In genomic region chr3:115513411-115513800, GRCh38 we compare ENCODE assay signal across 9 cellular contexts.
DNase-seq lines count a peak whose midpoint lies in the region; ATAC-seq, FAIRE-seq and TF ChIP-seq lines count a peak whose summit lies in the region.
"Had no signal": no experiment of that assay in that cellular context is flagged by ENCODE, and none has a peak within 500 bp of the region (broad histone marks: within the 10 kb centered on the region; RNA-seq: fewer than 3 reads in every experiment).

No MANE protein-coding gene starts in this region.

- peak; percentile 2 for DNase-seq in SKM-1 treated with dmso at 0.1 percent for 144 hours (lab: John Stamatoyannopoulos, UW; ENCODE audit: unreplicated experiment)
- no peak for DNase-seq in SKM-1 (lab: John Stamatoyannopoulos, UW; ENCODE audit: unreplicated experiment)
- peak; percentile 12 for DNase-seq in hepatocyte (ENCODE audit: low spot score)
- no peak for DNase-seq in SW 1271 (lab: John Stamatoyannopoulos, UW)
- no peak for DNase-seq in GM19239 (ENCODE audit: insufficient read length, low spot score)
- no peak for DNase-seq in MV-4-11 (lab: John Stamatoyannopoulos, UW)

- peak overlapping the region; percentile 32 for H3K27ac Mint-ChIP-seq in activated T-helper 17 cell treated with anti-CD3 and anti-CD28 coated beads, Interleukin-2, amount 50 U/mL, for 72 hours

- no peak for FAIRE-seq in GM19239 (lab: Jason Lieb, UNC)

- H3K9me2 ChIP-seq in hepatocyte (replicated peaks; ENCODE audit: insufficient read depth), result no peaks in the 10 kb centered on the region

- peak overlapping the region; percentile 79 for H3K4me2 ChIP-seq in hepatocyte

- H2AFZ ChIP-seq in hepatocyte, result peak overlapping the region; percentile 62

- H3K36me3 Mint-ChIP-seq in activated T-helper 17 cell treated with anti-CD3 and anti-CD28 coated beads, Interleukin-2, amount 50 U/mL, for 72 hours (ENCODE audit: low read depth), result no peaks in the 10 kb centered on the region

- H3K4me3 ChIP-seq in hepatocyte, result no peak overlapping the region
- H3K4me3 ChIP-seq in subcutaneous abdominal adipose tissue (ENCODE audit: low read depth in 1 of 5, low read length in 5 of 5), result peak overlapping the region; percentile 61 to 80 (median 74)

- ATAC-seq in activated T-helper 17 cell treated with anti-CD3 and anti-CD28 coated beads, Interleukin-2, amount 50 U/mL, for 72 hours (replicated peaks), result no peak

- H3K79me2 ChIP-seq in hepatocyte, result no peaks in the 10 kb centered on the region

- H3K9me3 ChIP-seq in hepatocyte (ENCODE audit: low read depth), result no peaks in the 10 kb centered on the region
- H3K9me3 ChIP-seq in subcutaneous abdominal adipose tissue (ENCODE audit: control insufficient read depth in 5 of 5, low read length in 5 of 5), result no peaks in the 10 kb centered on the region

- WGBS in hepatocyte (ENCODE audit: low lambda C conversion rate, missing lambda C conversion rate), result 35% methylated on average over 5 of the region's 5 CpGs

- H3K36me3 ChIP-seq in hepatocyte (replicated peaks; ENCODE audit: insufficient read depth, low read depth), result no peaks in the 10 kb centered on the region
- H3K36me3 ChIP-seq in subcutaneous abdominal adipose tissue (ENCODE audit: control insufficient read depth in 5 of 5, insufficient read depth in 5 of 5, low read length in 5 of 5), result no peaks in the 10 kb centered on the region

- no peaks in the 10 kb centered on the region for H3K9me3 Mint-ChIP-seq in activated T-helper 17 cell treated with anti-CD3 and anti-CD28 coated beads, Interleukin-2, amount 50 U/mL, for 72 hours

- H3K27ac ChIP-seq in hepatocyte (no peak overlapping the region), subcutaneous abdominal adipose tissue (ENCODE audit: low read depth, low read length) (no peak overlapping the region)
- H3K27ac ChIP-seq: C4-2B had no signal

- H4K20me1 ChIP-seq in hepatocyte (ENCODE audit: insufficient read depth, poor library complexity, severe bottlenecking), result no peaks in the 10 kb centered on the region

- H3K4me3 Mint-ChIP-seq in activated T-helper 17 cell treated with anti-CD3 and anti-CD28 coated beads, Interleukin-2, amount 50 U/mL, for 72 hours, result peak overlapping the region; percentile 89

- no peak for TF ChIP-seq CTCF in hepatocyte (IDR thresholded peaks at IDR 0.05; ENCODE audit: poor library complexity)

- H3K9ac ChIP-seq in subcutaneous abdominal adipose tissue (ENCODE audit: low read length in 5 of 5), result peak overlapping the region in 3 of 5 donors; percentile 12 to 49 (median 49)

- no peaks in the 10 kb centered on the region for H3K27me3 ChIP-seq in hepatocyte
- no peaks in the 10 kb centered on the region for H3K27me3 ChIP-seq in subcutaneous abdominal adipose tissue (ENCODE audit: control insufficient read depth in 5 of 5, insufficient read depth in 4 of 5, low read length in 5 of 5)

- H3K4me1 ChIP-seq in hepatocyte (ENCODE audit: insufficient read depth) (peaks cover 4% of the 10 kb centered on the region), subcutaneous abdominal adipose tissue (ENCODE audit: control insufficient read depth in 5 of 5, insufficient read depth in 5 of 5, low read length in 5 of 5) (peaks cover 0 to 39% (median 36%) of the 10 kb centered on the region in 5 donors)

- H3K4me1 Mint-ChIP-seq in activated T-helper 17 cell treated with anti-CD3 and anti-CD28 coated beads, Interleukin-2, amount 50 U/mL, for 72 hours, result peaks cover 20% of the 10 kb centered on the region

- H3K27me3 Mint-ChIP-seq in activated T-helper 17 cell treated with anti-CD3 and anti-CD28 coated beads, Interleukin-2, amount 50 U/mL, for 72 hours, result peaks cover 15% of the 10 kb centered on the region

Comparison
In these comparisons a context has a peak if more than half of its experiments do, and no peak if none do; other contexts are left out.
1. DNase-seq: peak in SKM-1 treated with dmso at 0.1 percent for 144 hours (single experiment) and hepatocyte (single experiment); none in SKM-1 (single experiment), SW 1271 (0 of 2), GM19239 (single experiment) and MV-4-11 (single experiment).